ENCODE assay signal across 8 cellular contexts in the genomic region with DNA sequence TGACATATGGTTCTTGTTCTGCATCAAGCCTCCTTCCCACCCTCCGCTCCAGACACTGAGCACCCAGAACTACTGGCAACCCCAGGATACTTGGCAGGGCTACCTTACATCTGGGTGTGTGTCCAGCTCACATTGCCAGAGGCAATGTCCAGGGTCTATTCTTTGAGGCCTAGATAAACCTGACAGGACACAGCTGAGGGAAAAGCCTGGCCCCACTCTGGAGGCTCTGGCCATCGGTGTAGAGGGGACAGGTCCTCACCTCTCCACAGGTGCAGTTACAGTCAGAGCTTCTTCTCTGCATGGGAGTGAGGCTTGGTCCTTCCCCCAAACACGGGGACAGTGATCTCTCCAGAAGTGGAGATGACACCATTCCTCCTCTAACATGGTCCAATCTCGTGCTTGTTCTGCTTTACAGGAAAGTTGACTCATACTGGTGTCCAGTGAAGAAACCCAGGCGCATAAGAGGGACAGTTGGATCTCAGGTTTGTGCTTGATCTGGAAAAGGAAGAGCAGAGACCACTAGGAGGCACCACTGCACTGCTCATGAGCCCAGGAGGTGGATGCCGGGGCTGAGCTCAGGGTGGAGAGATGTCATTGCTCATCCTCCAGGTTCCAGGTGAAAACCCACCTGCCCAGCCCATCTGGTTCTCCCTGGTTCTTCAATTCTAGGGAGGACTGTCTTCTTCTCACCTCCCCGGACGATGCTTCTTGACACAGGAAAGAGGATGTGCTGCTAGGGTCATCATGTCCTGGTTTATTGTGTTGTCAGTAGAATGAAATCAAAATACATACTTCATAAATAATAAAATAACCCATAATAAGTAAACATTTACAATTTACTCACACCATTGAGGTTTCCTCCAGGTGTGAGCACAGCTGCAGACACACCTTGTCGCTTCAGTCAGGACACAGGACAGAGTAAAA. TPM values are rescaled to one million over a fixed set of nuclear protein-coding genes. Genes with fewer than 3 reads are reported as not detected.
A peak's percentile ranks its signal among the peaks of the same experiment; 100 is the strongest.
DNase-seq lines count a peak whose midpoint lies in the region; ATAC-seq and FAIRE-seq lines count a peak whose summit lies in the region.

No MANE protein-coding gene starts in this region.

- peak; percentile 83 for FAIRE-seq in GM18507 (lab: Jason Lieb, UNC)

- DNase-seq in AG08395 (ENCODE audit: low spot score) (peak; percentile 77), GM18507 (ENCODE audit: extremely low spot score, insufficient read length, low read depth) (no peak), NCI-H2227 (lab: John Stamatoyannopoulos, UW; ENCODE audit: unreplicated experiment) (peak; percentile 65), dermis microvascular lymphatic vessel endothelial cell (ENCODE audit: low read depth in 2 of 2) (peak; percentile 69 to 81), lung microvascular endothelial cell (ENCODE audit: low read depth in 2 of 2) (peak; percentile 82 to 86)
- DNase-seq in activated CD4-positive, alpha-beta T cell treated with anti-CD3 and anti-CD28 coated beads, Interleukin-2, amount 50 U/mL, for 24 hours (ENCODE audit: low read depth in 1 of 2, low spot score in 1 of 2) = peak; percentile 41 to 62
- DNase-seq in stimulated activated CD8-positive, alpha-beta memory T cell treated with anti-CD3 and anti-CD28 coated beads, Interleukin-7, amount 100 ng/mL, for 4 hours (ENCODE audit: low read depth in 2 of 2) = peak; percentile 36 to 38

- no peak for ATAC-seq in HG03571 (IDR thresholded peaks at IDR 0.05; ENCODE audit: unreplicated experiment)

RNA-seq across cellular contexts. Expression of gene HLA-F, which starts 14.7 kb away (rescaled TPM):
- total RNA-seq in dermis microvascular lymphatic vessel endothelial cell (15.0 and 22.3 TPM in 2 replicates), lung microvascular endothelial cell (7.4 and 10.5 TPM in 2 replicates)

RNA-seq across cellular contexts. Expression of gene ZFP57, which starts 57.0 kb away (rescaled TPM):
- total RNA-seq in dermis microvascular lymphatic vessel endothelial cell (0.51 and 0.63 TPM in 2 replicates), lung microvascular endothelial cell (1.4 TPM in 1 of 2 replicates, not detected in the other)
